ENCODE assay signal across 22 cellular contexts in genomic region chr1:175497501-175497900, GRCh38.
"Had no signal": no experiment of that assay in that cellular context is flagged by ENCODE, and none has a peak within 500 bp of the region (broad histone marks: within the 10 kb centered on the region; RNA-seq: fewer than 3 reads in every experiment).

No MANE protein-coding gene starts in this region.

- H3K36me3 ChIP-seq: colonic mucosa, esophagus muscularis mucosa, esophagus squamous epithelium, gastrocnemius medialis, gastroesophageal sphincter, heart left ventricle, heart right ventricle had no signal

- ATAC-seq: effector memory CD8-positive, alpha-beta T cell; esophagus mucosa; gastrocnemius medialis; heart left ventricle had no signal

- DNase-seq: colonic mucosa; cortex of kidney; dermis blood vessel endothelial cell; dorsolateral prefrontal cortex; effector CD4-positive, alpha-beta T cell; effector CD8-positive, alpha-beta T cell; effector memory CD4-positive, alpha-beta T cell; effector memory CD8-positive, alpha-beta T cell; endodermal cell; erythroblast; esophagus squamous epithelium; foreskin melanocyte; gastrocnemius medialis; glutamatergic neuron; heart left ventricle; heart right ventricle had no signal

- H3K27ac ChIP-seq: colonic mucosa, coronary artery, epithelial cell of prostate, esophagus muscularis mucosa, esophagus squamous epithelium, foreskin keratinocyte, gastrocnemius medialis, gastroesophageal sphincter, heart left ventricle, heart right ventricle had no signal

- H3K4me1 ChIP-seq: colonic mucosa, gastrocnemius medialis, gastroesophageal sphincter, heart left ventricle, heart right ventricle had no signal

- H3K9me3 ChIP-seq: colonic mucosa, esophagus muscularis mucosa, esophagus squamous epithelium, gastrocnemius medialis, gastroesophageal sphincter, heart left ventricle, heart right ventricle had no signal

- H3K27me3 ChIP-seq: colonic mucosa had no signal

- H3K4me3 ChIP-seq: colonic mucosa, coronary artery, dorsolateral prefrontal cortex, esophagus muscularis mucosa, esophagus squamous epithelium, gastrocnemius medialis, gastroesophageal sphincter, heart left ventricle, heart right ventricle had no signal
